1 cellular context compared by ENCODE assay signal in genomic region chr6:43944908-43945777, GRCh38.
TF ChIP-seq lines count a peak whose summit lies in the region.

No MANE protein-coding gene starts in this region.

TF ChIP-seq in IMR-90, 13 proteins besides CTCF, POLR2A, EP300 and RAD21:
- no peak for TF ChIP-seq MXI1 (IDR thresholded peaks at IDR 0.05; ENCODE audit: borderline replicate concordance, low read depth, low read length)
- TF ChIP-seq FOS (IDR thresholded peaks at IDR 0.05; ENCODE audit: low read depth, low read length) = no peak
- TF ChIP-seq MAZ (IDR thresholded peaks at IDR 0.05; ENCODE audit: borderline replicate concordance, low read depth, low read length) = no peak
- TF ChIP-seq BHLHE40 (IDR thresholded peaks at IDR 0.05; ENCODE audit: low read depth, low read length) = no peak
- no peak for TF ChIP-seq SMC3 (IDR thresholded peaks at IDR 0.05; ENCODE audit: low read depth, low read length)
- no peak for TF ChIP-seq RCOR1 (IDR thresholded peaks at IDR 0.05; ENCODE audit: insufficient replicate concordance, low read length)
- TF ChIP-seq RFX5 (IDR thresholded peaks at IDR 0.05; ENCODE audit: low read depth, low read length) = no peak
- no peak for TF ChIP-seq MAFK (IDR thresholded peaks at IDR 0.05; ENCODE audit: low read depth, low read length)
- TF ChIP-seq ELK1 (IDR thresholded peaks at IDR 0.05; ENCODE audit: borderline replicate concordance, low read depth, low read length) = no peak
- TF ChIP-seq USF2 (IDR thresholded peaks at IDR 0.05; ENCODE audit: low read depth, low read length) = no peak
- no peak for TF ChIP-seq CHD1 (IDR thresholded peaks at IDR 0.05; ENCODE audit: low read depth, low read length)
- TF ChIP-seq NFE2L2 (IDR thresholded peaks at IDR 0.05; ENCODE audit: low read depth, low read length) = no peak
- no peak for TF ChIP-seq CEBPB (IDR thresholded peaks at IDR 0.05; ENCODE audit: low read depth, low read length)
